In genomic region chr19:9836021-9836420, GRCh38 we compare ENCODE assay signal across 8 cellular contexts. TPM values are rescaled to one million over a fixed set of nuclear protein-coding genes. Genes with fewer than 3 reads are reported as not detected.
DNase-seq lines count a peak whose midpoint lies in the region; ATAC-seq, FAIRE-seq and TF ChIP-seq lines count a peak whose summit lies in the region.

No MANE protein-coding gene starts in this region.

- no peak overlapping the region for H3K27ac ChIP-seq in HUES48 (ENCODE audit: low read depth, low read length)
- H3K27ac ChIP-seq in kidney (ENCODE audit: low read depth in 2 of 2, low read length in 2 of 2) = no peak overlapping the region
- H3K27ac ChIP-seq in tibial artery = peak overlapping the region in 1 of 2 donors; percentile 85

- H3K4me1 Mint-ChIP-seq in activated naive CD8-positive, alpha-beta T cell treated with anti-CD3 and anti-CD28 coated beads, Interleukin-2, amount 50 U/mL, for 24 hours = peaks cover 20% of the 10 kb centered on the region

- peaks cover 24% of the 10 kb centered on the region for H3K36me3 Mint-ChIP-seq in activated naive CD8-positive, alpha-beta T cell treated with anti-CD3 and anti-CD28 coated beads, Interleukin-2, amount 50 U/mL, for 24 hours (ENCODE audit: low read depth)

- H3K4me3 Mint-ChIP-seq in activated naive CD8-positive, alpha-beta T cell treated with anti-CD3 and anti-CD28 coated beads, Interleukin-2, amount 50 U/mL, for 24 hours = peak overlapping the region; percentile 85

- H3K4me1 ChIP-seq in BE2C (no peaks in the 10 kb centered on the region), HUES48 (ENCODE audit: control insufficient read depth, insufficient read depth, low read length) (no peaks in the 10 kb centered on the region), kidney (ENCODE audit: control insufficient read depth in 1 of 2, insufficient read depth in 1 of 2, low read depth in 1 of 2, low read length in 2 of 2) (peaks cover 10% of the 10 kb centered on the region in 2 donors), tibial artery (peaks cover 0 to 24% (median 13%) of the 10 kb centered on the region in 4 donors)

- H3K36me3 ChIP-seq in BE2C (peaks cover 24% of the 10 kb centered on the region), HUES48 (ENCODE audit: control insufficient read depth, insufficient read depth, low read length) (peaks cover 32% of the 10 kb centered on the region), kidney (ENCODE audit: control insufficient read depth in 1 of 2, insufficient read depth in 2 of 2, low read length in 2 of 2) (peaks cover 10 to 13% of the 10 kb centered on the region in 2 donors), tibial artery (peaks cover 17 to 37% (median 30%) of the 10 kb centered on the region in 3 donors)

- H3K4me3 ChIP-seq in BE2C (ENCODE audit: low read depth, low read length) (peak overlapping the region; percentile 92), HUES48 (ENCODE audit: low read depth, low read length) (peak overlapping the region; percentile 80), kidney (ENCODE audit: low read length in 2 of 2) (peak overlapping the region; percentile 82 to 89), tibial artery (peak overlapping the region; percentile 94 to 96)

- no peaks in the 10 kb centered on the region for H3K9me3 ChIP-seq in BE2C
- H3K9me3 ChIP-seq in HUES48 (ENCODE audit: control insufficient read depth, insufficient read depth, low read length) = no peaks in the 10 kb centered on the region
- no peaks in the 10 kb centered on the region for H3K9me3 ChIP-seq in kidney (ENCODE audit: control insufficient read depth in 1 of 2, low read length in 2 of 2)
- H3K9me3 ChIP-seq in tibial artery = no peaks in the 10 kb centered on the region

- intact Hi-C loops in kidney (cut with DNase I) = no loop called here
- intact Hi-C loops in tibial artery (cut with DNase I; ENCODE audit: low total_unique reads) = no loop called here

- no peaks in the 10 kb centered on the region for H3K27me3 Mint-ChIP-seq in activated naive CD8-positive, alpha-beta T cell treated with anti-CD3 and anti-CD28 coated beads, Interleukin-2, amount 50 U/mL, for 24 hours

- no peak for FAIRE-seq in kidney (lab: Jason Lieb, UNC)

- H3K27me3 ChIP-seq in BE2C (no peaks in the 10 kb centered on the region), HUES48 (ENCODE audit: control insufficient read depth, insufficient read depth, low read length) (no peaks in the 10 kb centered on the region), tibial artery (no peaks in the 10 kb centered on the region)

- H3K9ac ChIP-seq in HUES48 (ENCODE audit: low read depth, low read length) (no peak overlapping the region), kidney (ENCODE audit: low read length in 2 of 2) (peak overlapping the region in 1 of 2 donors; percentile 71)

- ATAC-seq in activated naive CD8-positive, alpha-beta T cell treated with anti-CD3 and anti-CD28 coated beads, Interleukin-2, amount 50 U/mL, for 24 hours = no peak
- no peak for ATAC-seq in HG03432 (IDR thresholded peaks at IDR 0.05; ENCODE audit: unreplicated experiment)

- no peak for TF ChIP-seq CTCF in BE2C (IDR thresholded peaks at IDR 0.05; ENCODE audit: low read depth, low read length)
- TF ChIP-seq CTCF in kidney (IDR thresholded peaks at IDR 0.05; ENCODE audit: borderline replicate concordance, extremely low read depth, insufficient read depth) = no peak
- no peak for TF ChIP-seq CTCF in tibial artery (IDR thresholded peaks at IDR 0.05)

- H3K27ac Mint-ChIP-seq in activated naive CD8-positive, alpha-beta T cell treated with anti-CD3 and anti-CD28 coated beads, Interleukin-2, amount 50 U/mL, for 24 hours = peak overlapping the region; percentile 68

- DNase-seq in BE2C (no peak), kidney (no peak), tibial artery (no peak), SK-N-DZ (ENCODE audit: low spot score) (no peak), NOMO-1 treated with DMSO at 0.1 percent for 48 hours (lab: John Stamatoyannopoulos, UW; ENCODE audit: unreplicated experiment) (no peak)
- no peak for DNase-seq in activated naive CD8-positive, alpha-beta T cell treated with anti-CD3 and anti-CD28 coated beads, Interleukin-2, amount 50 U/mL, for 24 hours

- no peaks in the 10 kb centered on the region for H3K9me3 Mint-ChIP-seq in activated naive CD8-positive, alpha-beta T cell treated with anti-CD3 and anti-CD28 coated beads, Interleukin-2, amount 50 U/mL, for 24 hours

RNA-seq across cellular contexts. Expression of gene PIN1, which starts 0.9 kb away (rescaled TPM):
- polyA plus RNA-seq in BE2C (2012; ENCODE audit: insufficient read depth, insufficient read length, low read depth) = 289 TPM
- total RNA-seq in kidney = 57.7 TPM
- 143 TPM for polyA plus RNA-seq in kidney (ENCODE audit: insufficient read depth, low read depth, low replicate concordance)
- 264 and 310 TPM in 2 replicates for polyA plus RNA-seq in SK-N-DZ (2014; cell fraction: cytosol; rRNA removed)
- polyA plus RNA-seq in SK-N-DZ (2014; cell fraction: nucleus; rRNA removed) = 196 and 235 TPM in 2 replicates

RNA-seq across cellular contexts. Expression of gene UBL5, which starts 8.3 kb away (rescaled TPM):
- polyA plus RNA-seq in BE2C (2012; ENCODE audit: insufficient read depth, insufficient read length, low read depth) = 907 TPM
- total RNA-seq in kidney = 322 TPM
- polyA plus RNA-seq in kidney (ENCODE audit: insufficient read depth, low read depth, low replicate concordance) = 968 TPM
- polyA plus RNA-seq in SK-N-DZ (2014; cell fraction: cytosol; rRNA removed) = 698 and 2,369 TPM in 2 replicates
- polyA plus RNA-seq in SK-N-DZ (2014; cell fraction: nucleus; rRNA removed) = 345 and 644 TPM in 2 replicates

RNA-seq across cellular contexts. Expression of gene FBXL12, which starts 17.1 kb away (rescaled TPM):
- 59.4 TPM for polyA plus RNA-seq in BE2C (2012; ENCODE audit: insufficient read depth, insufficient read length, low read depth)
- total RNA-seq in kidney = 22.2 TPM
- polyA plus RNA-seq in kidney (ENCODE audit: insufficient read depth, low read depth, low replicate concordance) = 12.7 TPM
- 36.3 and 37.2 TPM in 2 replicates for polyA plus RNA-seq in SK-N-DZ (2014; cell fraction: cytosol; rRNA removed)
- polyA plus RNA-seq in SK-N-DZ (2014; cell fraction: nucleus; rRNA removed) = 29.3 and 47.2 TPM in 2 replicates
